Comparison of ENCODE assay signal across 12 cellular contexts in the genomic region with DNA sequence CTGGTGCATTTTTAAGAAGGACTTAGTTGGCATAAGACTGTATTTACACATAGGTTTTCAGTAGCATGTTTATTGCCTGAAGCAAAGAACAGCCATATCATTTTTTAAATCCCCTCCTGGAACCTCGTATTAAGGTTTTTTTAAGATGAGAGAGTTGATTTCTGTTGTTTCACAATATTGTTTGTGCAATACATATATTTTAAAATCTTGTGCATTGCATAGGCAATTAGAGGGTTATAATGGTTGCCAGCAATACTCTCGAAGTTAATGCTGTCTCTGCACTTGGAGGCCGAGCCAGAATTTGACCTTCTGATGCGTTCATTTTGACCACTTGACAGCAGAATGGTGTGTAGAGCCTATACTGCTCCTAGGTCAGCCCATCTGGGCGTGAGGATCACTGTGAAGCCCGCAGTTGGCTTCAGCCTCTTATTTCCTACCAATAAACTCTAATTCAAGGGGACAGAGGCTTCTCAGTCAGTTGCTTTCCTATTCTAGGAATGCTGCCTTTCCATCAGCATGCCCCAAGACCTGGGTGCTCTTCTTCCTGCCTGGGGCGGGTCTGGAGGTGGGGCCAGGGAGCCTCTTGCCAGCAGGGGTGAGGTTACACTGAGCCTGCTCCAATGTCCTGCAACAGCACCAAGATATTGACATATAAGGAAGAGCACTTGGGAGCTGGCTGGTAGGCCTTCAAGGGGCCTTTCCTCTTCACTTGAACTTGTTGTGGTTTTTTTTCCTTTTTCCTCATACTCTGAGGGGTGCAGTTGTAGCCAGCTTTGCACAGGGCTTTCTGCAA.
DNase-seq lines count a peak whose midpoint lies in the region; ATAC-seq and TF ChIP-seq lines count a peak whose summit lies in the region.
"Had no signal": no experiment of that assay in that cellular context is flagged by ENCODE, and none has a peak within 500 bp of the region (broad histone marks: within the 10 kb centered on the region; RNA-seq: fewer than 3 reads in every experiment).

No MANE protein-coding gene starts in this region.

- peaks cover 14% of the 10 kb centered on the region for H3K36me3 Mint-ChIP-seq in Calu3 (ENCODE audit: insufficient read depth, unreplicated experiment)

- H3K4me1 Mint-ChIP-seq in Calu3 (ENCODE audit: low read depth, unreplicated experiment) = peaks cover 53% of the 10 kb centered on the region

- no peaks in the 10 kb centered on the region for H3K27me3 ChIP-seq in kidney epithelial cell (ENCODE audit: control insufficient read depth, insufficient read depth, low read length)

- CTCF ChIA-PET in Calu3 (lab: Charles Lee) = interaction anchor here (0.7 to 1.0 kb wide), 2 partner anchors 22 to 91 kb away, joined by 3 to 4 read pairs; partner anchors contain the start of gene BCL2L11

- BruUV-seq in Calu3 (replicated peaks; lab: Mats Ljungman, UMichigan) = no TSS peak

- H3K27ac Mint-ChIP-seq in Calu3 (ENCODE audit: unreplicated experiment) = peak overlapping the region; percentile 99
- H3K27ac Mint-ChIP-seq: stimulated activated naive CD8-positive, alpha-beta T cell treated with anti-CD3 and anti-CD28 coated beads, Interleukin-15, Interleukin-2, amounts not matched to agents 100 ng/mL and 50 ng/mL, for 24 hours had no signal

- no peaks in the 10 kb centered on the region for H3K36me3 ChIP-seq in kidney epithelial cell (ENCODE audit: control insufficient read depth, insufficient read depth, low read length)

- H3K4me3 Mint-ChIP-seq in Calu3 (ENCODE audit: low read depth, unreplicated experiment) = peak overlapping the region; percentile 43
- H3K4me3 Mint-ChIP-seq: neural crest cell; stimulated activated naive CD8-positive, alpha-beta T cell treated with anti-CD3 and anti-CD28 coated beads, Interleukin-15, Interleukin-2, amounts not matched to agents 100 ng/mL and 50 ng/mL, for 24 hours had no signal

- H3K27me3 Mint-ChIP-seq in Calu3 (ENCODE audit: unreplicated experiment) = no peaks in the 10 kb centered on the region

- ATAC-seq in GM19395 (IDR thresholded peaks at IDR 0.05; ENCODE audit: unreplicated experiment) = no peak

- DNase-seq in Calu3 = peak; percentile 43
- DNase-seq in Kasumi-1 (lab: John Stamatoyannopoulos, UW) = peak; percentile 58 to 71
- peak; percentile 80 for DNase-seq in SIG-M5 treated with dmso at 0.1 percent for 504 hours (lab: John Stamatoyannopoulos, UW; ENCODE audit: unreplicated experiment)
- peak; percentile 16 for DNase-seq in kidney epithelial cell (ENCODE audit: low read depth)
- DNase-seq in DMS 273 treated with DMSO at 0.1 percent for 48 hours (lab: John Stamatoyannopoulos, UW) = no peak
- no peak for DNase-seq in NCI-H446 (lab: John Stamatoyannopoulos, UW)
- no peak for DNase-seq in stimulated activated CD4-positive, alpha-beta T cell treated with anti-CD3 and anti-CD28 coated beads, Interleukin-4, amount 100 ng/mL, for 1 hour
- DNase-seq: activated CD4-positive, alpha-beta T cell treated with anti-CD3 and anti-CD28 coated beads, Interleukin-2, amount 50 U/mL, for 4 hours; NCI-H226 had no signal

- no peak for TF ChIP-seq CTCF in Calu3 (IDR thresholded peaks at IDR 0.05; ENCODE audit: unreplicated experiment)
- no peak for TF ChIP-seq CTCF in kidney epithelial cell (IDR thresholded peaks at IDR 0.05; ENCODE audit: insufficient read depth, low read length, poor library complexity, severe bottlenecking)

- intact Hi-C loops in Calu3 (cut with micrococcal nuclease; ENCODE audit: unreplicated experiment) = no loop called here

- no peaks in the 10 kb centered on the region for H3K9me3 Mint-ChIP-seq in Calu3 (ENCODE audit: low read depth, unreplicated experiment)
- H3K9me3 Mint-ChIP-seq: stimulated activated naive CD8-positive, alpha-beta T cell treated with anti-CD3 and anti-CD28 coated beads, Interleukin-15, Interleukin-2, amounts not matched to agents 100 ng/mL and 50 ng/mL, for 24 hours had no signal

- H3K4me3 ChIP-seq in kidney epithelial cell (ENCODE audit: low read depth, low read length) = no peak overlapping the region

Comparison
In these comparisons a context has a peak if more than half of its experiments do, and no peak if none do; other contexts are left out.
1. DNase-seq: peak in Calu3 (single experiment), Kasumi-1 (2 of 2), SIG-M5 treated with dmso at 0.1 percent for 504 hours (single experiment) and kidney epithelial cell (single experiment); none in DMS 273 treated with DMSO at 0.1 percent for 48 hours (single experiment), NCI-H446 (0 of 2) and stimulated activated CD4-positive, alpha-beta T cell treated with anti-CD3 and anti-CD28 coated beads, Interleukin-4, amount 100 ng/mL, for 1 hour (single experiment).